ENCODE assay signal across 8 cellular contexts in the genomic region with DNA sequence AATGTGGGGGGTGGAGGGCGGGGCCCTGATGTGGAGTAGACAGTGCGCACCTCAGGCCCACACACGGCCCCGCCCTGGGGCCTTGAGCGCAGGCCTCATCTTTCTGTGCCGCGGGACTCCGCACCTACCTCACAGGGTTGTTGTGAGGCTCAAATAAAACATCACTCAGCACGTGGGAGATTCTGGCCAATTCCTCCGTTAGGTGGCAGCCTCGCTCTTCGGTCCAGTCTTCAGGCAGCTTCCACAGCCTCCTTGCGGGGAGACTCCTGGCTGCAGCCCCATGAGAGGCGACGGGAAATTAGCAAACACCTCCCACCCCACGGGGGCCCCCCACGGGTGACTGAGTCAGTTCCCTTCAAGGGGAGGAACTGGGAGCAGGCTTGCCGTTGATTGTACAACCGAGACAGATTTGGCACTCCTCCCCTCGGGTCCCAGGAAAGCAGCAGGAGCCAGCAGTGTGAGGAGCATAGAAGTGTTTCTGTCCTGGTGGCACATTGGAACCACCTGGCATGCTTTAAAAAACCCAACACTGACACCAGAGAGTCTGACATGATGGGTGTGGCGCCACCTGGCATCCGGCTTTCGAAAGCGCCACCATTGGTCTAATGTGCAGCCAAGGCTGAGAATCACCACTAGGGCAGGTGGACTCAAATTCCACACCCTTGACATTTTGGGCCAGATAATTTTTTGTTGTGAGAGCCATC. TPM values are rescaled to one million over a fixed set of nuclear protein-coding genes. Genes with fewer than 3 reads are reported as not detected.
DNase-seq lines count a peak whose midpoint lies in the region; ATAC-seq and TF ChIP-seq lines count a peak whose summit lies in the region.

No MANE protein-coding gene starts in this region.

- no peak for ATAC-seq in HG03469 (IDR thresholded peaks at IDR 0.05; ENCODE audit: unreplicated experiment)

- H4K20me1 ChIP-seq in Loucy (ENCODE audit: insufficient read depth, low read length, poor library complexity, severe bottlenecking) (no peaks in the 10 kb centered on the region), osteoblast (ENCODE audit: insufficient read depth, low read length) (peaks cover 10% of the 10 kb centered on the region)

- no peak overlapping the region for H2AFZ ChIP-seq in Loucy (ENCODE audit: low read length)
- H2AFZ ChIP-seq in osteoblast (ENCODE audit: low read length): peak overlapping the region; percentile 25

- H3K4me3 ChIP-seq in Loucy (ENCODE audit: low read length, poor library complexity, severe bottlenecking) (no peak overlapping the region), osteoblast (ENCODE audit: insufficient read depth, low read length) (peak overlapping the region; percentile 38)

- TF ChIP-seq CTCF in Loucy (conservative IDR thresholded peaks at IDR 0.05; ENCODE audit: low read length) (peak; percentile 63), osteoblast (IDR thresholded peaks at IDR 0.05; ENCODE audit: extremely low read depth, low read depth, low read length) (peak; percentile 50)

- no peaks in the 10 kb centered on the region for H3K9me2 ChIP-seq in Loucy (replicated peaks; ENCODE audit: low read depth, low read length)

- H3K9me3 ChIP-seq in Loucy (ENCODE audit: insufficient read depth, low read depth, low read length) (no peaks in the 10 kb centered on the region), osteoblast (ENCODE audit: low read depth, low read length) (no peaks in the 10 kb centered on the region)

- H3K27me3 ChIP-seq in Loucy (ENCODE audit: insufficient read depth, low read length, poor library complexity, severe bottlenecking) (no peaks in the 10 kb centered on the region), osteoblast (ENCODE audit: insufficient read depth, low read length) (peaks cover 4% of the 10 kb centered on the region)

- H3K4me1 ChIP-seq in Loucy (ENCODE audit: insufficient read depth, low read length, poor library complexity, severe bottlenecking) (peaks cover 8% of the 10 kb centered on the region), osteoblast (ENCODE audit: insufficient read depth, low read length) (peaks cover 11% of the 10 kb centered on the region)

- no peak overlapping the region for H3K9ac ChIP-seq in Loucy (ENCODE audit: low read depth, low read length, poor library complexity, severe bottlenecking)

- H3K79me2 ChIP-seq in Loucy (ENCODE audit: insufficient read depth, low read length) (peaks cover 12% of the 10 kb centered on the region; the same call in 1 of the 2 replicates), osteoblast (ENCODE audit: insufficient read depth, low read length) (peaks cover 16% of the 10 kb centered on the region)

- peak overlapping the region; percentile 27 for H3K27ac ChIP-seq in osteoblast (ENCODE audit: low read depth, low read length)

- DNase-seq in COR-L47 (lab: John Stamatoyannopoulos, UW) (peak; percentile 82), SW480 (ENCODE audit: low spot score) (peak; percentile 78), fibroblast of peridontal ligament (ENCODE audit: extremely low read depth) (peak; percentile 78), osteoblast (ENCODE audit: insufficient read length, low spot score, missing footprints) (peak; percentile 95), iPS-NIHi11 (ENCODE audit: low spot score) (no peak), putamen (ENCODE audit: low spot score) (no peak)

- H3F3A ChIP-seq in Loucy (ENCODE audit: low read depth): no peaks in the 10 kb centered on the region

- H3K4me2 ChIP-seq in Loucy (ENCODE audit: low read depth, low read length, poor library complexity, severe bottlenecking) (no peak overlapping the region), osteoblast (ENCODE audit: insufficient read depth, low read length) (peak overlapping the region; percentile 60)

- H3K36me3 ChIP-seq in Loucy (ENCODE audit: insufficient read depth, low read length) (no peaks in the 10 kb centered on the region), osteoblast (ENCODE audit: insufficient read depth, low read length) (no peaks in the 10 kb centered on the region)

RNA-seq across cellular contexts. Expression of gene MRM1, which starts 7.6 kb away (rescaled TPM):
- total RNA-seq in osteoblast: 2.7 and 4.0 TPM in 2 replicates

RNA-seq across cellular contexts. Expression of gene DHRS11, which starts 17.3 kb away (rescaled TPM):
- 2.9 and 3.3 TPM in 2 replicates for total RNA-seq in osteoblast

Comparison
In these comparisons a context has a peak if more than half of its experiments do, and no peak if none do; other contexts are left out.
1. DNase-seq: peak in COR-L47 (single experiment), SW480 (single experiment), fibroblast of peridontal ligament (single experiment) and osteoblast (single experiment); none in iPS-NIHi11 (single experiment) and putamen (single experiment).